In the genomic region with DNA sequence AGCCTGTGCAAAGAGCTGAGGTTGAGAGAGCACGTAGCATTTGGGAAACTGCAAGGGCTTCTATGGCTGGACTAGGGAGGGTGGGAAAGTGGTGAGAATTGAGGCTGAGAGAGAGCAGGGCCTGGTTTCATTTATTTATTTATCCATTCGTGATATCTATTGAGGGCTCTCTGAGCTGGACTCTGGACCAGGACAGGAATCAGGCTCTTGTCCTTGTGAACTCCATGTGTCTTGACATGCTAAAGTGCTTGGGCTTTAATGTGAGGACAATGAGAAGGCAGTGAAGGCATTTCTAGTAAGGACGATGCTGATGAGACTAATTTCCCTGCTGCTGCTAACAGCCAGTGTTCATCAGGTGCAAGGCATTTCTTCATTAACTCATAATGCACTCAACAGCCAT, we compare ENCODE assay signal across 8 cellular contexts.
"Had no signal": no experiment of that assay in that cellular context is flagged by ENCODE, and none has a peak within 500 bp of the region (broad histone marks: within the 10 kb centered on the region; RNA-seq: fewer than 3 reads in every experiment).

No MANE protein-coding gene starts in this region.

- FAIRE-seq: HepG2 had no signal

- H3K9me3 Mint-ChIP-seq: HFFc6, IgD-negative memory B cell had no signal

- H3K4me3 Mint-ChIP-seq: HFFc6, IgD-negative memory B cell had no signal

- H3K36me3 ChIP-seq: HAP-1 had no signal

- H3K4me3 ChIP-seq: HAP-1 had no signal

- DNase-seq: GOT3, H7, HFFc6, KBM-7 had no signal

- H3K36me3 Mint-ChIP-seq: IgD-negative memory B cell had no signal

- H3K27ac Mint-ChIP-seq: HFFc6, IgD-negative memory B cell had no signal

- H3K27ac ChIP-seq: HL-60 had no signal

- H3K9me3 ChIP-seq: HAP-1 had no signal

- H3K4me1 ChIP-seq: HAP-1 had no signal

- H3K4me1 Mint-ChIP-seq: IgD-negative memory B cell had no signal
